7 cellular contexts compared by ENCODE assay signal in genomic region chr22:25815561-25815960, GRCh38.
"Had no signal": no experiment of that assay in that cellular context is flagged by ENCODE, and none has a peak within 500 bp of the region (broad histone marks: within the 10 kb centered on the region; RNA-seq: fewer than 3 reads in every experiment).

No MANE protein-coding gene starts in this region.

- H3K4me3 ChIP-seq: GM23248, HAP-1 had no signal

- FAIRE-seq: HTR-8/SVneo had no signal

- H3K36me3 ChIP-seq: HAP-1 had no signal

- DNase-seq: GM23248, GOT3, H7, IMR-90, KG1 had no signal
